ENCODE assay signal across 1 cellular context in the genomic region with DNA sequence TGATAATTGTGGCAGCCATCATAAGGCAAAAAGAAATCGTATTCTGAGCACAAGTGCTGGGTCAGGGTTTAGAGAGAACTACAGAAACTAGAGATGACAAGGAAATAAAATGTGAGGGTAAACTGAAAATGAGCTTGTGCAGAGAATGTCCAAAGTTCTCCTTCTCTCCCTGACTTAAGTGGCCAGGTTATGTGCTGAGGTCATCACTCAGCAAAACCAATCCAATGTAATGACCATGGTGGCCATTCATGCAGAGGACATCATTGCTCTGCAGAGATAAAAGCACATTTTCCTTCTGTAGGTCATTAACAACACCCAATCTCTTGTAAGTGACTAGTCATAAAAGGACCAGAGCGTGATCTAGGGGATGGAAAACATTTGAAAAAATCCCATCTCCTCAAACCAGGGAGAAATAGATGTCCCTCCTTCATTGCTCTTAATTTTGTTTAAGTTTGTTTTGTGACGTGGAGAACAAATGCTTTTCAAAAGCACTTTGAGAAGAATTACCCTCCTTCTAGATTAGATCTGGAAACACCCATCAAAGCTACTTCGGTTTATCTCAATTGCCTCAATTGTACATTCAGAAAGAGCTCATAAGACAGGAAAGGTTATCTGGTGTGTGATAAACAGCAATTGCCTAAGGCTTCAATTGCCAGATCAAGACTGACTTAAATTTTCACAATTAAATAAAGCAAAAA.
A peak's percentile ranks its signal among the peaks of the same experiment; 100 is the strongest.
TF ChIP-seq lines count a peak whose summit lies in the region.

No MANE protein-coding gene starts in this region.

TF ChIP-seq in HepG2, 621 proteins besides CTCF, POLR2A, EP300 and RAD21:
- TF ChIP-seq, protein P1, sequence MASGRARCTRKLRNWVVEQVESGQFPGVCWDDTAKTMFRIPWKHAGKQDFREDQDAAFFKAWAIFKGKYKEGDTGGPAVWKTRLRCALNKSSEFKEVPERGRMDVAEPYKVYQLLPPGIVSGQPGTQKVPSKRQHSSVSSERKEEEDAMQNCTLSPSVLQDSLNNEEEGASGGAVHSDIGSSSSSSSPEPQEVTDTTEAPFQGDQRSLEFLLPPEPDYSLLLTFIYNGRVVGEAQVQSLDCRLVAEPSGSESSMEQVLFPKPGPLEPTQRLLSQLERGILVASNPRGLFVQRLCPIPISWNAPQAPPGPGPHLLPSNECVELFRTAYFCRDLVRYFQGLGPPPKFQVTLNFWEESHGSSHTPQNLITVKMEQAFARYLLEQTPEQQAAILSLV (CRISPR knock-in tag; IDR thresholded peaks at IDR 0.05; ENCODE audit: borderline replicate concordance) = no peak
- TF ChIP-seq MAFK (conservative IDR thresholded peaks at IDR 0.05 in 1 of 2, IDR thresholded peaks at IDR 0.05 in 1 of 2; ENCODE audit: low read length in 2 of 2) = peak; percentile 31 to 46
